ENCODE assay signal across 37 cellular contexts in genomic region chr11:6911378-6911777, GRCh38. TPM values are rescaled to one million over a fixed set of nuclear protein-coding genes. Genes with fewer than 3 reads are reported as not detected.
"Had no signal": no experiment of that assay in that cellular context is flagged by ENCODE, and none has a peak within 500 bp of the region (broad histone marks: within the 10 kb centered on the region; RNA-seq: fewer than 3 reads in every experiment).

No MANE protein-coding gene starts in this region.

- H3K4me3 Mint-ChIP-seq: activated B cell treated with CpG ODN at 0.5 μM for 24 hours; activated CD4-positive, alpha-beta memory T cell treated with anti-CD3 and anti-CD28 coated beads, Interleukin-2, amount 10 ng/mL, durations not matched to agents 7 days and 5 days; activated CD4-positive, alpha-beta T cell treated with anti-CD3 and anti-CD28 coated beads, Interleukin-2, amount 10 ng/mL, durations not matched to agents 7 days and 5 days; activated naive CD8-positive, alpha-beta T cell; activated T-cell treated with anti-CD3 and anti-CD28 coated beads, Interleukin-2, amount 50 U/mL, for 4 hours; activated T-helper 17 cell treated with anti-CD3 and anti-CD28 coated beads, Interleukin-2, amount 50 U/mL, for 72 hours; T-helper 17 cell; T-helper 2 cell treated with Interferon-gamma antibody and Interleukin-4, amounts not matched to agents 5 μg/mL and 100 μg/mL, for 36 hours had no signal

- DNase-seq: activated B cell treated with CpG ODN at 0.5 μM for 24 hours; activated CD4-positive, alpha-beta memory T cell treated with anti-CD3 and anti-CD28 coated beads, Interleukin-2, amount 10 ng/mL, durations not matched to agents 7 days and 5 days; activated CD4-positive, alpha-beta T cell treated with anti-CD3 and anti-CD28 coated beads, Interleukin-2, amount 10 ng/mL, durations not matched to agents 7 days and 5 days; activated CD4-positive, alpha-beta T cell treated with anti-CD3 and anti-CD28 coated beads, Interleukin-2, amount 50 U/mL, for 4 hours; activated effector memory CD4-positive, alpha-beta T cell treated with Interleukin-2 at 50 U/mL for 16 hours; activated gamma-delta T cell treated with Interleukin-2 at 50 U/mL for 16 hours; activated naive CD4-positive, alpha-beta T cell treated with anti-CD3 and anti-CD28 coated beads, Interleukin-2, amount 50 U/mL, for 16 hours; activated naive CD4-positive, alpha-beta T cell treated with Interleukin-2 at 50 U/mL for 16 hours; activated T-cell treated with anti-CD3 and anti-CD28 coated beads, Interleukin-2, amount 50 U/mL, for 4 hours; amniotic stem cell; anterior cingulate cortex; caudate nucleus; cortex of kidney; effector CD4-positive, alpha-beta T cell; esophagus squamous epithelium; foreskin melanocyte; heart right ventricle; T-helper 1 cell; T-helper 17 cell; T1000; WERI-Rb-1 had no signal

- H3K36me3 Mint-ChIP-seq: activated naive CD8-positive, alpha-beta T cell had no signal

- H3K9me3 Mint-ChIP-seq: activated B cell treated with CpG ODN at 0.5 μM for 24 hours; activated CD4-positive, alpha-beta memory T cell treated with anti-CD3 and anti-CD28 coated beads, Interleukin-2, amount 10 ng/mL, durations not matched to agents 7 days and 5 days; activated T-cell treated with anti-CD3 and anti-CD28 coated beads, Interleukin-2, amount 50 U/mL, for 4 hours; activated T-helper 17 cell treated with anti-CD3 and anti-CD28 coated beads, Interleukin-2, amount 50 U/mL, for 72 hours; T-helper 2 cell treated with Interferon-gamma antibody and Interleukin-4, amounts not matched to agents 5 μg/mL and 100 μg/mL, for 36 hours had no signal

- H3K27ac Mint-ChIP-seq: activated B cell treated with CpG ODN at 0.5 μM for 24 hours; activated CD4-positive, alpha-beta memory T cell treated with anti-CD3 and anti-CD28 coated beads, Interleukin-2, amount 10 ng/mL, durations not matched to agents 7 days and 5 days; activated CD4-positive, alpha-beta T cell treated with anti-CD3 and anti-CD28 coated beads, Interleukin-2, amount 10 ng/mL, durations not matched to agents 7 days and 5 days; activated naive CD8-positive, alpha-beta T cell; activated T-helper 17 cell treated with anti-CD3 and anti-CD28 coated beads, Interleukin-2, amount 50 U/mL, for 72 hours; T-helper 17 cell; T-helper 2 cell treated with Interferon-gamma antibody and Interleukin-4, amounts not matched to agents 5 μg/mL and 100 μg/mL, for 36 hours had no signal

- H3K27me3 ChIP-seq: brain microvascular endothelial cell, esophagus squamous epithelium, gastroesophageal sphincter, heart right ventricle had no signal

- H3K4me1 Mint-ChIP-seq: activated B cell treated with CpG ODN at 0.5 μM for 24 hours; activated CD4-positive, alpha-beta memory T cell treated with anti-CD3 and anti-CD28 coated beads, Interleukin-2, amount 10 ng/mL, durations not matched to agents 7 days and 5 days; activated CD4-positive, alpha-beta T cell treated with anti-CD3 and anti-CD28 coated beads, Interleukin-2, amount 10 ng/mL, durations not matched to agents 7 days and 5 days; activated T-helper 17 cell treated with anti-CD3 and anti-CD28 coated beads, Interleukin-2, amount 50 U/mL, for 72 hours; T-helper 17 cell had no signal

- H3K27me3 Mint-ChIP-seq: activated B cell treated with CpG ODN at 0.5 μM for 24 hours; activated CD4-positive, alpha-beta memory T cell treated with anti-CD3 and anti-CD28 coated beads, Interleukin-2, amount 10 ng/mL, durations not matched to agents 7 days and 5 days; activated T-helper 17 cell treated with anti-CD3 and anti-CD28 coated beads, Interleukin-2, amount 50 U/mL, for 72 hours; T-helper 17 cell had no signal

- ATAC-seq: activated T-cell treated with anti-CD3 and anti-CD28 coated beads, Interleukin-2, amount 50 U/mL, for 4 hours; activated T-helper 17 cell treated with anti-CD3 and anti-CD28 coated beads, Interleukin-2, amount 50 U/mL, for 72 hours; gastroesophageal sphincter; T-helper 17 cell had no signal

- FAIRE-seq: astrocyte, colon, endometrium, endothelial cell of umbilical vein had no signal

- H3K4me3 ChIP-seq: esophagus squamous epithelium, gastroesophageal sphincter, heart right ventricle had no signal

- H3K36me3 ChIP-seq: brain microvascular endothelial cell, esophagus squamous epithelium, gastroesophageal sphincter, heart right ventricle, WERI-Rb-1 had no signal

RNA-seq across cellular contexts. Expression of gene OR2D3, which starts 9.4 kb away (rescaled TPM):
- total RNA-seq: activated B cell treated with CpG ODN at 0.5 μM for 24 hours; activated CD4-positive, alpha-beta memory T cell treated with anti-CD3 and anti-CD28 coated beads, Interleukin-2, amount 10 ng/mL, durations not matched to agents 7 days and 5 days; activated CD4-positive, alpha-beta T cell treated with anti-CD3 and anti-CD28 coated beads, Interleukin-2, amount 10 ng/mL, durations not matched to agents 7 days and 5 days; activated T-cell treated with anti-CD3 and anti-CD28 coated beads, Interleukin-2, amount 50 U/mL, for 4 hours; activated T-helper 17 cell treated with anti-CD3 and anti-CD28 coated beads, Interleukin-2, amount 50 U/mL, for 72 hours; astrocyte; chondrocyte; dermis blood vessel endothelial cell; endothelial cell of umbilical vein; esophagus squamous epithelium; fibroblast of lung; fibroblast of villous mesenchyme; gastroesophageal sphincter; glomerular endothelial cell; heart right ventricle; T-helper 17 cell had no signal
- polyA plus RNA-seq: adipose tissue, endothelial cell of umbilical vein, esophagus, fibroblast of lung, heart right ventricle had no signal

RNA-seq across cellular contexts. Expression of gene ZNF215, which starts 14.8 kb away (rescaled TPM):
- total RNA-seq: T-helper 17 cell had no signal

RNA-seq across cellular contexts. Expression of gene OR2D2, which starts 19.1 kb away (rescaled TPM):
- total RNA-seq: activated B cell treated with CpG ODN at 0.5 μM for 24 hours; activated CD4-positive, alpha-beta memory T cell treated with anti-CD3 and anti-CD28 coated beads, Interleukin-2, amount 10 ng/mL, durations not matched to agents 7 days and 5 days; activated CD4-positive, alpha-beta T cell treated with anti-CD3 and anti-CD28 coated beads, Interleukin-2, amount 10 ng/mL, durations not matched to agents 7 days and 5 days; activated T-cell treated with anti-CD3 and anti-CD28 coated beads, Interleukin-2, amount 50 U/mL, for 4 hours; activated T-helper 17 cell treated with anti-CD3 and anti-CD28 coated beads, Interleukin-2, amount 50 U/mL, for 72 hours; chondrocyte; heart right ventricle; T-helper 17 cell had no signal
- polyA plus RNA-seq: adipose tissue, esophagus, fibroblast of lung, heart right ventricle had no signal

RNA-seq across cellular contexts. Expression of gene OR10A4, which starts 35.0 kb away (rescaled TPM):
- total RNA-seq: activated B cell treated with CpG ODN at 0.5 μM for 24 hours; activated CD4-positive, alpha-beta memory T cell treated with anti-CD3 and anti-CD28 coated beads, Interleukin-2, amount 10 ng/mL, durations not matched to agents 7 days and 5 days; activated CD4-positive, alpha-beta T cell treated with anti-CD3 and anti-CD28 coated beads, Interleukin-2, amount 10 ng/mL, durations not matched to agents 7 days and 5 days; activated T-cell treated with anti-CD3 and anti-CD28 coated beads, Interleukin-2, amount 50 U/mL, for 4 hours; activated T-helper 17 cell treated with anti-CD3 and anti-CD28 coated beads, Interleukin-2, amount 50 U/mL, for 72 hours; astrocyte; chondrocyte; dermis blood vessel endothelial cell; endothelial cell of umbilical vein; esophagus squamous epithelium; fibroblast of lung; fibroblast of villous mesenchyme; gastroesophageal sphincter; glomerular endothelial cell; heart right ventricle; T-helper 17 cell had no signal
- polyA plus RNA-seq: adipose tissue, endothelial cell of umbilical vein, esophagus, fibroblast of lung, heart right ventricle had no signal

RNA-seq across cellular contexts. Expression of gene OR10A2, which starts 48.5 kb away (rescaled TPM):
- total RNA-seq: activated B cell treated with CpG ODN at 0.5 μM for 24 hours; activated CD4-positive, alpha-beta memory T cell treated with anti-CD3 and anti-CD28 coated beads, Interleukin-2, amount 10 ng/mL, durations not matched to agents 7 days and 5 days; activated CD4-positive, alpha-beta T cell treated with anti-CD3 and anti-CD28 coated beads, Interleukin-2, amount 10 ng/mL, durations not matched to agents 7 days and 5 days; activated T-cell treated with anti-CD3 and anti-CD28 coated beads, Interleukin-2, amount 50 U/mL, for 4 hours; activated T-helper 17 cell treated with anti-CD3 and anti-CD28 coated beads, Interleukin-2, amount 50 U/mL, for 72 hours; astrocyte; chondrocyte; dermis blood vessel endothelial cell; endothelial cell of umbilical vein; esophagus squamous epithelium; fibroblast of lung; fibroblast of villous mesenchyme; glomerular endothelial cell; heart right ventricle; T-helper 17 cell had no signal
- polyA plus RNA-seq: adipose tissue, endothelial cell of umbilical vein, esophagus, fibroblast of lung, heart right ventricle had no signal
